In genomic region chr6:87683890-87684289, GRCh38 we compare ENCODE assay signal across 18 cellular contexts. TPM values are rescaled to one million over a fixed set of nuclear protein-coding genes. Genes with fewer than 3 reads are reported as not detected.
A peak's percentile ranks its signal among the peaks of the same experiment; 100 is the strongest.
DNase-seq lines count a peak whose midpoint lies in the region; ATAC-seq and TF ChIP-seq lines count a peak whose summit lies in the region.
"Had no signal": no experiment of that assay in that cellular context is flagged by ENCODE, and none has a peak within 500 bp of the region (broad histone marks: within the 10 kb centered on the region; RNA-seq: fewer than 3 reads in every experiment).

No MANE protein-coding gene starts in this region.

- CTCF ChIA-PET in activated CD4-positive, alpha-beta T cell treated with anti-CD3 and anti-CD28 coated beads, Interleukin-2, amount 10 ng/mL, durations not matched to agents 7 days and 5 days (lab: Charles Lee) = interaction anchor here (0.6 to 1.5 kb wide), 5 partner anchors 9 to 133 kb away, joined by 3 read pairs; no protein-coding TSS in a partner anchor
- CTCF ChIA-PET in RWPE1 (lab: Yijun Ruan, JAX) = no interaction called here

- POLR2A ChIA-PET in activated CD4-positive, alpha-beta T cell treated with anti-CD3 and anti-CD28 coated beads, Interleukin-2, amount 10 ng/mL, durations not matched to agents 7 days and 5 days (lab: Charles Lee) = no interaction called here
- POLR2A ChIA-PET in RWPE1 (lab: Yijun Ruan, JAX; ENCODE audit: low non-redundant PET) = no interaction called here

- H3K4me1 Mint-ChIP-seq in activated naive CD4-positive, alpha-beta T cell treated with anti-CD3 and anti-CD28 coated beads, Interleukin-2, amount 50 U/mL, for 24 hours = peaks cover 66% of the 10 kb centered on the region
- H3K4me1 Mint-ChIP-seq in activated T-helper 17 cell treated with anti-CD3 and anti-CD28 coated beads, Interleukin-2, amount 50 U/mL, for 72 hours = peaks cover 29% of the 10 kb centered on the region
- H3K4me1 Mint-ChIP-seq in activated CD4-positive, alpha-beta T cell treated with anti-CD3 and anti-CD28 coated beads, Interleukin-2, amount 10 ng/mL, durations not matched to agents 7 days and 5 days = peaks cover 33% of the 10 kb centered on the region

- no peaks in the 10 kb centered on the region for H3K27me3 ChIP-seq in neutrophil
- H3K27me3 ChIP-seq in heart right ventricle = no peaks in the 10 kb centered on the region
- H3K27me3 ChIP-seq: Peyer's patch had no signal

- H3K9me3 ChIP-seq in neutrophil (no peaks in the 10 kb centered on the region), heart right ventricle (peaks cover 0 to 6% (median 0%) of the 10 kb centered on the region in 11 donors)
- H3K9me3 ChIP-seq: Peyer's patch had no signal

- intact Hi-C loops in heart right ventricle (cut with DNase I) = no loop called here

- no peaks in the 10 kb centered on the region for H3K9me3 Mint-ChIP-seq in activated naive CD4-positive, alpha-beta T cell treated with anti-CD3 and anti-CD28 coated beads, Interleukin-2, amount 50 U/mL, for 24 hours
- no peaks in the 10 kb centered on the region for H3K9me3 Mint-ChIP-seq in activated naive CD4-positive, alpha-beta T cell treated with anti-CD3 and anti-CD28 coated beads, Interleukin-2, amount 50 U/mL, for 72 hours
- no peaks in the 10 kb centered on the region for H3K9me3 Mint-ChIP-seq in activated T-helper 17 cell treated with anti-CD3 and anti-CD28 coated beads, Interleukin-2, amount 50 U/mL, for 72 hours
- H3K9me3 Mint-ChIP-seq in activated CD4-positive, alpha-beta T cell treated with anti-CD3 and anti-CD28 coated beads, Interleukin-2, amount 10 ng/mL, durations not matched to agents 7 days and 5 days = peaks cover 5% of the 10 kb centered on the region
- H3K9me3 Mint-ChIP-seq: CD14-positive monocyte had no signal

- DNase-seq in activated naive CD4-positive, alpha-beta T cell treated with anti-CD3 and anti-CD28 coated beads, Interleukin-2, amount 50 U/mL, for 72 hours (ENCODE audit: low spot score in 2 of 2) = no peak
- DNase-seq in activated CD4-positive, alpha-beta T cell treated with anti-CD3 and anti-CD28 coated beads, Interleukin-2, amount 10 ng/mL, durations not matched to agents 7 days and 5 days = no peak
- DNase-seq in heart right ventricle (no peak), NCI-H524 (lab: John Stamatoyannopoulos, UW) (no peak), RWPE1 (ENCODE audit: low spot score) (no peak)
- DNase-seq: DMS79 treated with DMSO at 0.1 percent for 48 hours, GOT3, KG1, NCI-H1092, NCI-H1694, NCI-H345, NCI-H748 treated with DMSO at 0.1 percent for 48 hours, Peyer's patch, SHP77 treated with DMSO at 0.1 percent for 48 hours had no signal

- no peak for ATAC-seq in activated naive CD4-positive, alpha-beta T cell treated with anti-CD3 and anti-CD28 coated beads, Interleukin-2, amount 50 U/mL, for 72 hours
- ATAC-seq in activated T-helper 17 cell treated with anti-CD3 and anti-CD28 coated beads, Interleukin-2, amount 50 U/mL, for 72 hours (replicated peaks) = no peak
- no peak for ATAC-seq in heart right ventricle

- no peak for TF ChIP-seq CTCF in neutrophil (IDR thresholded peaks at IDR 0.05)
- TF ChIP-seq CTCF in heart right ventricle (IDR thresholded peaks at IDR 0.05) = no peak
- TF ChIP-seq CTCF in RWPE1 (conservative IDR thresholded peaks at IDR 0.05; ENCODE audit: low read depth) = no peak

- H3K27ac ChIP-seq in neutrophil (peak overlapping the region; percentile 50), heart right ventricle (no peak overlapping the region), RWPE1 (no peak overlapping the region)

- H3K27ac Mint-ChIP-seq in activated naive CD4-positive, alpha-beta T cell treated with anti-CD3 and anti-CD28 coated beads, Interleukin-2, amount 50 U/mL, for 24 hours = peak overlapping the region; percentile 56
- no peak overlapping the region for H3K27ac Mint-ChIP-seq in activated naive CD4-positive, alpha-beta T cell treated with anti-CD3 and anti-CD28 coated beads, Interleukin-2, amount 50 U/mL, for 72 hours
- H3K27ac Mint-ChIP-seq in activated T-helper 17 cell treated with anti-CD3 and anti-CD28 coated beads, Interleukin-2, amount 50 U/mL, for 72 hours = no peak overlapping the region
- no peak overlapping the region for H3K27ac Mint-ChIP-seq in activated CD4-positive, alpha-beta T cell treated with anti-CD3 and anti-CD28 coated beads, Interleukin-2, amount 10 ng/mL, durations not matched to agents 7 days and 5 days

- 71 to 80% methylated on average over 3 of the region's 3 CpGs for WGBS in heart right ventricle, 2 donors

- H3K4me3 ChIP-seq in neutrophil (ENCODE audit: low read depth in 1 of 2, low read length in 1 of 2) = no peak overlapping the region
- no peak overlapping the region for H3K4me3 ChIP-seq in heart right ventricle
- H3K4me3 ChIP-seq: Peyer's patch had no signal

- peaks cover 30% of the 10 kb centered on the region for H3K36me3 ChIP-seq in neutrophil
- peaks cover 0 to 32% (median 6%) of the 10 kb centered on the region in 9 donors for H3K36me3 ChIP-seq in heart right ventricle

- peaks cover 8% of the 10 kb centered on the region for H3K36me3 Mint-ChIP-seq in activated naive CD4-positive, alpha-beta T cell treated with anti-CD3 and anti-CD28 coated beads, Interleukin-2, amount 50 U/mL, for 24 hours
- H3K36me3 Mint-ChIP-seq in activated naive CD4-positive, alpha-beta T cell treated with anti-CD3 and anti-CD28 coated beads, Interleukin-2, amount 50 U/mL, for 72 hours = peaks cover 0 to 15% of the 10 kb centered on the region in 2 donors
- peaks cover 65% of the 10 kb centered on the region for H3K36me3 Mint-ChIP-seq in activated T-helper 17 cell treated with anti-CD3 and anti-CD28 coated beads, Interleukin-2, amount 50 U/mL, for 72 hours (ENCODE audit: low read depth)
- peaks cover 43% of the 10 kb centered on the region for H3K36me3 Mint-ChIP-seq in activated CD4-positive, alpha-beta T cell treated with anti-CD3 and anti-CD28 coated beads, Interleukin-2, amount 10 ng/mL, durations not matched to agents 7 days and 5 days (ENCODE audit: low read depth)

- no peak overlapping the region for H3K4me3 Mint-ChIP-seq in activated naive CD4-positive, alpha-beta T cell treated with anti-CD3 and anti-CD28 coated beads, Interleukin-2, amount 50 U/mL, for 24 hours
- peak overlapping the region; percentile 23 for H3K4me3 Mint-ChIP-seq in activated T-helper 17 cell treated with anti-CD3 and anti-CD28 coated beads, Interleukin-2, amount 50 U/mL, for 72 hours
- no peak overlapping the region for H3K4me3 Mint-ChIP-seq in activated CD4-positive, alpha-beta T cell treated with anti-CD3 and anti-CD28 coated beads, Interleukin-2, amount 10 ng/mL, durations not matched to agents 7 days and 5 days
- H3K4me3 Mint-ChIP-seq: CD14-positive monocyte had no signal

- H3K27me3 Mint-ChIP-seq in activated naive CD4-positive, alpha-beta T cell treated with anti-CD3 and anti-CD28 coated beads, Interleukin-2, amount 50 U/mL, for 24 hours = no peaks in the 10 kb centered on the region
- no peaks in the 10 kb centered on the region for H3K27me3 Mint-ChIP-seq in activated T-helper 17 cell treated with anti-CD3 and anti-CD28 coated beads, Interleukin-2, amount 50 U/mL, for 72 hours
- H3K27me3 Mint-ChIP-seq in activated CD4-positive, alpha-beta T cell treated with anti-CD3 and anti-CD28 coated beads, Interleukin-2, amount 10 ng/mL, durations not matched to agents 7 days and 5 days = no peaks in the 10 kb centered on the region

- H3K4me1 ChIP-seq in neutrophil (ENCODE audit: control insufficient read depth in 1 of 2, insufficient read depth in 1 of 2, low read depth in 1 of 2, low read length in 1 of 2) (peaks cover 26 to 46% of the 10 kb centered on the region in 2 experiments), heart right ventricle (peaks cover 0 to 88% (median 62%) of the 10 kb centered on the region in 9 donors)

RNA-seq across cellular contexts. Expression of gene AKIRIN2, which starts 18.1 kb away (rescaled TPM):
- total RNA-seq in activated naive CD4-positive, alpha-beta T cell treated with anti-CD3 and anti-CD28 coated beads, Interleukin-2, amount 50 U/mL, for 72 hours = 10 to 100 TPM; 48.8 to 63.4 TPM
- total RNA-seq in activated T-helper 17 cell treated with anti-CD3 and anti-CD28 coated beads, Interleukin-2, amount 50 U/mL, for 72 hours = 10 to 100 TPM; 80.5 to 82.2 TPM
- total RNA-seq in activated CD4-positive, alpha-beta T cell treated with anti-CD3 and anti-CD28 coated beads, Interleukin-2, amount 10 ng/mL, durations not matched to agents 7 days and 5 days = 10 to 100 TPM; 42.1 to 42.5 TPM
- total RNA-seq in heart right ventricle = 10 to 100 TPM; 33.9 to 56.0 (median 43.8) TPM
- polyA plus RNA-seq in heart right ventricle = 10 to 100 TPM; 14.8 to 31.7 TPM
